13 cellular contexts compared by ENCODE assay signal in genomic region chr3:140724856-140725812, GRCh38. TPM values are rescaled to one million over a fixed set of nuclear protein-coding genes. Genes with fewer than 3 reads are reported as not detected.
A peak's percentile ranks its signal among the peaks of the same experiment; 100 is the strongest.
DNase-seq lines count a peak whose midpoint lies in the region; ATAC-seq lines count a peak whose summit lies in the region.
"Had no signal": no experiment of that assay in that cellular context is flagged by ENCODE, and none has a peak within 500 bp of the region (broad histone marks: within the 10 kb centered on the region; RNA-seq: fewer than 3 reads in every experiment).

No MANE protein-coding gene starts in this region.

- DNase-seq in renal cortical epithelial cell (ENCODE audit: low read depth): peak; percentile 74
- no peak for DNase-seq in iPS-NIHi7 (ENCODE audit: extremely low spot score)
- no peak for DNase-seq in UCSD-AML1 (lab: John Stamatoyannopoulos, UW; ENCODE audit: unreplicated experiment)
- no peak for DNase-seq in medulla oblongata (ENCODE audit: extremely low spot score)
- DNase-seq: activated CD8-positive, alpha-beta memory T cell treated with anti-CD3 and anti-CD28 coated beads, Interleukin-2, amount 50 U/mL, for 48 hours; NCI-H187 treated with DMSO at 0.1 percent for 48 hours; Peyer's patch; T1000 had no signal

- ATAC-seq in GM19025 (IDR thresholded peaks at IDR 0.05; ENCODE audit: low read depth, unreplicated experiment): peak; percentile 75
- peak; percentile 70 for ATAC-seq in GM21717 (IDR thresholded peaks at IDR 0.05; ENCODE audit: unreplicated experiment)
- peak; percentile 71 for ATAC-seq in HG03108 (IDR thresholded peaks at IDR 0.05; ENCODE audit: unreplicated experiment)

RNA-seq across cellular contexts. Expression of gene TRIM42, which starts 47.3 kb away (rescaled TPM):
- not detected in 2 replicates for total RNA-seq in renal cortical epithelial cell
- total RNA-seq: astrocyte, Peyer's patch, pulmonary artery endothelial cell had no signal
